Comparison of ENCODE assay signal across 1 cellular context in genomic region chr19:1748703-1749341, GRCh38.
TF ChIP-seq lines count a peak whose summit lies in the region.

No MANE protein-coding gene starts in this region.

TF ChIP-seq in GM12878, 131 proteins besides CTCF, POLR2A, EP300 and RAD21 (continued from another document):
- TF ChIP-seq E2F4 (IDR thresholded peaks at IDR 0.05; ENCODE audit: low read depth, low read length) = no peak
- no peak for TF ChIP-seq BHLHE40 (IDR thresholded peaks at IDR 0.05; ENCODE audit: borderline replicate concordance in 1 of 2, low read depth in 2 of 2, low read length in 1 of 2)
- no peak for TF ChIP-seq ZNF687 (IDR thresholded peaks at IDR 0.05)
- no peak for TF ChIP-seq CREM (IDR thresholded peaks at IDR 0.05; ENCODE audit: low read depth)
- no peak for TF ChIP-seq MEF2A (IDR thresholded peaks at IDR 0.05; ENCODE audit: insufficient read depth, low read depth, low read length)
- 0 out of 2 replicates have a peak, but pooled peaks have one; percentile 56 for TF ChIP-seq EZH2 (IDR thresholded peaks at IDR 0.05; ENCODE audit: borderline replicate concordance, control insufficient read depth, low read depth, low read length)
